In the genomic region with DNA sequence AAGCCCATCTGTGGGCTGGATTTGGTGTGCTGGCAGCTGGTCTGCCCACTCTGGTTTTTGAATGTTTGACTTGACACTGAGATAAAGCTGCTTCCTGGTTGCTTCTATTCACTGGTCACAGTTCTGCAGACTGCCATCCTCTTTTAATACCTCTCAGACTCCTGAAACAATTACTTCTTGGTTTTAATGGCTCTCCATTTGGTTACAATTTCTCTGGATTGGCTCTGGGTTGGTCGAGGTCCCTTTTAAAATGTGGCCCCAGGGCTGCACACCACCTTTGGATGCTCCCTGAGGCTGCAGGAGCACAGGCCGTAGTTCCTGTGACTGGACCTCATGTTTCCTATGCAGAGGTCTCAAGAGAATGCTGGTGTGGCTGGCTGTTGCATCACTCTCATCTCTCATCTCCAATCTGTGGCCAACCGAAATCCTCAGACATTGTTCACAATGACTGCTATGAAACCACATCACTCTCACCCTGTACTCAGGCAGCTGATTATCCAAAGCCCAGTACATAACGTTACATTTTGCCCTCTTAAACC, we compare ENCODE assay signal across 8 cellular contexts.
A peak's percentile ranks its signal among the peaks of the same experiment; 100 is the strongest.
DNase-seq lines count a peak whose midpoint lies in the region; ATAC-seq and TF ChIP-seq lines count a peak whose summit lies in the region.

No MANE protein-coding gene starts in this region.

- no peaks in the 10 kb centered on the region for H3K9me3 ChIP-seq in PC-3 (ENCODE audit: low read length)

- H3K79me2 ChIP-seq in PC-3 (ENCODE audit: low read length): no peaks in the 10 kb centered on the region

- intact Hi-C loops in PC-3 (cut with micrococcal nuclease): no loop called here

- no peak overlapping the region for H3K4me2 ChIP-seq in PC-3 (ENCODE audit: low read length)

- POLR2A ChIA-PET in PC-3 (lab: Charles Lee; ENCODE audit: unreplicated experiment): no interaction called here

- ATAC-seq in GM18858 (IDR thresholded peaks at IDR 0.05; ENCODE audit: unreplicated experiment) (peak; percentile 90), HG02943 (IDR thresholded peaks at IDR 0.05; ENCODE audit: low read depth, unreplicated experiment) (peak; percentile 79), PC-3 (no peak)

- peak; percentile 89 for DNase-seq in AG10803 (ENCODE audit: low read depth)
- DNase-seq in OCI-M1 (lab: John Stamatoyannopoulos, UW): peak; percentile 92
- peak; percentile 93 for DNase-seq in myocyte (ENCODE audit: low read depth)
- no peak for DNase-seq in PC-3
- no peak for DNase-seq in iPS-NIHi11 (ENCODE audit: low spot score)
- no peak for DNase-seq in NCI-H128 (lab: John Stamatoyannopoulos, UW; ENCODE audit: unreplicated experiment)

- no peak overlapping the region for H3K9ac ChIP-seq in PC-3 (ENCODE audit: low read length)

- TF ChIP-seq CTCF in AG10803 (conservative IDR thresholded peaks at IDR 0.05; ENCODE audit: low read length) (no peak), PC-3 (conservative IDR thresholded peaks at IDR 0.05; ENCODE audit: low read depth, low read length) (no peak)

- BruUV-seq in PC-3 (replicated peaks; lab: Mats Ljungman, UMichigan): no TSS peak

- H3K9me2 ChIP-seq in PC-3 (replicated peaks; ENCODE audit: low read length): no peaks in the 10 kb centered on the region

- no peak overlapping the region for H3K27ac ChIP-seq in PC-3 (ENCODE audit: low read length)

- no peaks in the 10 kb centered on the region for H3K36me3 ChIP-seq in PC-3 (ENCODE audit: low read depth, low read length)

- CTCF ChIA-PET in PC-3 (lab: Charles Lee): no interaction called here

- H3K4me1 ChIP-seq in PC-3 (ENCODE audit: insufficient read depth, low read length): no peaks in the 10 kb centered on the region

- H3K27me3 ChIP-seq in PC-3 (ENCODE audit: low read length): no peaks in the 10 kb centered on the region

- no peaks in the 10 kb centered on the region for H4K20me1 ChIP-seq in PC-3 (ENCODE audit: low read length)

- no peaks in the 10 kb centered on the region for H3F3A ChIP-seq in PC-3 (ENCODE audit: low read length, unreplicated experiment)

- H2AFZ ChIP-seq in PC-3 (ENCODE audit: low read length): no peak overlapping the region

- H3K4me3 ChIP-seq in AG10803 (ENCODE audit: low read length) (no peak overlapping the region), PC-3 (ENCODE audit: low read length) (no peak overlapping the region)

Comparison
In these comparisons a context has a peak if more than half of its experiments do, and no peak if none do; other contexts are left out.
1. DNase-seq: peak in AG10803 (single experiment), OCI-M1 (single experiment) and myocyte (single experiment); none in PC-3 (single experiment), iPS-NIHi11 (single experiment) and NCI-H128 (single experiment).